ENCODE assay signal across 1 cellular context in the genomic region with DNA sequence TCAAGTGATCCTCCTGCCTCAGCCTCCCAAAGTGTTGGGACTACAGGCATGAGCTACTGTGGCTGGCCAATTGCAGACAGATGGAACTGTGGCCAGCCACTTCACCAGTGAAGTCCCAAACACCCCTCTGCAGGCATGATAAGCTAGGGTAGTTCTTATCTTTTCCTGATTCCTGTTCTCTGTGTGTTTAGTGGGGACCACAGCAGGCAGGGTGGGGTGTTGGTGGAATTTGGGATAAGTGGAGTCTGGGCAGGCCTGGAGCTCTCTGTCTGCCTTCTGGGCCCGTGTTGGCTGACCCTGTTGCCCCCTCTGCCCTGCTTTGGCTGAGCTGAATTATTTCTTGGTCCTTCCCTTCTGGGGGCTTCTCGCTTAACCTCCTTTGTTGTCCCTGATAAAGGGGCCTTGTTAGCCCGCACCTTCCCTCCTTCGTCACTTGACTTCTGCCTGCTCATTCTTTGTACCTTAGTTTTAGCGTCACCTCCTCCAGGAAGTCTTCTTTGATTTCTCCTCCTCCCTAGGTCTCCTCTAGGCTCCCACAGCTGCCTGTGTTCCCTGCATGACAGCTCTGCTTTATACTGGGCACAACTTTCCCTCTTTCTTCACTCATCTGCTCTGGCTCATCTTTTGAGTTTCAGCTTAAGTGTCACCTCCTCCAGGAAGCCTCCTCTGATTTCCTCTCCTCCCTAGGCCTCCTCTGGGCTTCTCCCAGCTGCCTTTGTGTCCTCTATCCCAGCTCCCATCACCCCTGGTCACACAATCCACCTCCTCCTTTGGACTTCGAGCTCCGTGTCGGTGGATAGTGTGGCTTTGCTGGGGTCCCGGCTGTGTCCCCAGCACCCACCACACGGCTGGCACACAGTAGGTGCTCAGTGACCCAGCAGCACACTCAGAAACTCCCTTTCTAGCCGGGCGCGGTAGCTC.
TF ChIP-seq lines count a peak whose summit lies in the region.

No MANE protein-coding gene starts in this region.

TF ChIP-seq in HCT116, 20 proteins besides CTCF, POLR2A, EP300 and RAD21 (continued from another document):
- TF ChIP-seq YY1 (IDR thresholded peaks at IDR 0.05; ENCODE audit: extremely low read depth, insufficient replicate concordance, low read depth, low read length): no peak
- no peak for TF ChIP-seq FOSL1 (IDR thresholded peaks at IDR 0.05; ENCODE audit: low read depth)
- TF ChIP-seq CEBPB (IDR thresholded peaks at IDR 0.05; ENCODE audit: low read depth): no peak
- TF ChIP-seq EZH2 (IDR thresholded peaks at IDR 0.05): no peak
- no peak for TF ChIP-seq ZFX (IDR thresholded peaks at IDR 0.05)
- TF ChIP-seq, protein P1, sequence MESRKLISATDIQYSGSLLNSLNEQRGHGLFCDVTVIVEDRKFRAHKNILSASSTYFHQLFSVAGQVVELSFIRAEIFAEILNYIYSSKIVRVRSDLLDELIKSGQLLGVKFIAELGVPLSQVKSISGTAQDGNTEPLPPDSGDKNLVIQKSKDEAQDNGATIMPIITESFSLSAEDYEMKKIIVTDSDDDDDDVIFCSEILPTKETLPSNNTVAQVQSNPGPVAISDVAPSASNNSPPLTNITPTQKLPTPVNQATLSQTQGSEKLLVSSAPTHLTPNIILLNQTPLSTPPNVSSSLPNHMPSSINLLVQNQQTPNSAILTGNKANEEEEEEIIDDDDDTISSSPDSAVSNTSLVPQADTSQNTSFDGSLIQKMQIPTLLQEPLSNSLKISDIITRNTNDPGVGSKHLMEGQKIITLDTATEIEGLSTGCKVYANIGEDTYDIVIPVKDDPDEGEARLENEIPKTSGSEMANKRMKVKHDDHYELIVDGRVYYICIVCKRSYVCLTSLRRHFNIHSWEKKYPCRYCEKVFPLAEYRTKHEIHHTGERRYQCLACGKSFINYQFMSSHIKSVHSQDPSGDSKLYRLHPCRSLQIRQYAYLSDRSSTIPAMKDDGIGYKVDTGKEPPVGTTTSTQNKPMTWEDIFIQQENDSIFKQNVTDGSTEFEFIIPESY (IDR thresholded peaks at IDR 0.05; ENCODE audit: extremely low read depth, insufficient replicate concordance, low read length): no peak
- TF ChIP-seq ATF3 (IDR thresholded peaks at IDR 0.05): no peak
- no peak for TF ChIP-seq ZNF274 (IDR thresholded peaks at IDR 0.05; ENCODE audit: low read depth, low read length)
- no peak for TF ChIP-seq SIN3A (IDR thresholded peaks at IDR 0.05; ENCODE audit: low read depth)
- TF ChIP-seq, protein P2, sequence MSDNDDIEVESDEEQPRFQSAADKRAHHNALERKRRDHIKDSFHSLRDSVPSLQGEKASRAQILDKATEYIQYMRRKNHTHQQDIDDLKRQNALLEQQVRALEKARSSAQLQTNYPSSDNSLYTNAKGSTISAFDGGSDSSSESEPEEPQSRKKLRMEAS (IDR thresholded peaks at IDR 0.05): no peak
- TF ChIP-seq POLR2AphosphoS5 (IDR thresholded peaks at IDR 0.05; ENCODE audit: low read depth, low read length): no peak
- no peak for TF ChIP-seq TCF7L2 (IDR thresholded peaks at IDR 0.05; ENCODE audit: borderline replicate concordance, extremely low read depth, insufficient read depth, insufficient read length)
- no peak for TF ChIP-seq EZH2phosphoT487 (IDR thresholded peaks at IDR 0.05; ENCODE audit: borderline replicate concordance)
- TF ChIP-seq CBX3 (IDR thresholded peaks at IDR 0.05; ENCODE audit: low read depth): no peak
- no peak for TF ChIP-seq REST (IDR thresholded peaks at IDR 0.05; ENCODE audit: low read depth)
- TF ChIP-seq EGR1 (IDR thresholded peaks at IDR 0.05; ENCODE audit: low read depth): no peak
- no peak for TF ChIP-seq ELF1 (IDR thresholded peaks at IDR 0.05; ENCODE audit: borderline replicate concordance, low read depth)
- no peak for TF ChIP-seq SP1 (IDR thresholded peaks at IDR 0.05; ENCODE audit: low read depth)
- TF ChIP-seq SRF (IDR thresholded peaks at IDR 0.05; ENCODE audit: low read depth): no peak
